1 cellular context compared by ENCODE assay signal in the genomic region with DNA sequence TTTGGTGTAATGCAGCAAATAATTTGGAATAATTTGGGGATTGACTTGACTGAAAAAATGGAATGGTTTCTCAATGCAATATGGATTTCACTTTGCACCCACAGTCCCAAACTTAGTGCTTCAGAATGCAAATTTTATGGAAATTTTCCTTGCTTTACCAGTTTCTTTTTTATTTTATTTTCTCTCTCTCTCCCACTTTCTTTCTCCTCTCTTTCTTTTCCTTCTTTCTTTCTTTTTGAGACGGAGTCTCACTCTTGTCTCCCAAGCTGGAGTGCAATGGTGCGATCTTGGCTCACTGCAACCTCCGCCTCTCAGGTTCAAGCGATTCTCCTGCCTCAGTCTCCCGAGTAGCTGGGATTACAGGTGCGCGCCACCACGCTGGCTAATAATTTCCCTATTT.
TF ChIP-seq lines count a peak whose summit lies in the region.

No MANE protein-coding gene starts in this region.

TF ChIP-seq in HepG2, 621 proteins besides CTCF, POLR2A, EP300 and RAD21 (continued from another document):
- TF ChIP-seq, protein P1, sequence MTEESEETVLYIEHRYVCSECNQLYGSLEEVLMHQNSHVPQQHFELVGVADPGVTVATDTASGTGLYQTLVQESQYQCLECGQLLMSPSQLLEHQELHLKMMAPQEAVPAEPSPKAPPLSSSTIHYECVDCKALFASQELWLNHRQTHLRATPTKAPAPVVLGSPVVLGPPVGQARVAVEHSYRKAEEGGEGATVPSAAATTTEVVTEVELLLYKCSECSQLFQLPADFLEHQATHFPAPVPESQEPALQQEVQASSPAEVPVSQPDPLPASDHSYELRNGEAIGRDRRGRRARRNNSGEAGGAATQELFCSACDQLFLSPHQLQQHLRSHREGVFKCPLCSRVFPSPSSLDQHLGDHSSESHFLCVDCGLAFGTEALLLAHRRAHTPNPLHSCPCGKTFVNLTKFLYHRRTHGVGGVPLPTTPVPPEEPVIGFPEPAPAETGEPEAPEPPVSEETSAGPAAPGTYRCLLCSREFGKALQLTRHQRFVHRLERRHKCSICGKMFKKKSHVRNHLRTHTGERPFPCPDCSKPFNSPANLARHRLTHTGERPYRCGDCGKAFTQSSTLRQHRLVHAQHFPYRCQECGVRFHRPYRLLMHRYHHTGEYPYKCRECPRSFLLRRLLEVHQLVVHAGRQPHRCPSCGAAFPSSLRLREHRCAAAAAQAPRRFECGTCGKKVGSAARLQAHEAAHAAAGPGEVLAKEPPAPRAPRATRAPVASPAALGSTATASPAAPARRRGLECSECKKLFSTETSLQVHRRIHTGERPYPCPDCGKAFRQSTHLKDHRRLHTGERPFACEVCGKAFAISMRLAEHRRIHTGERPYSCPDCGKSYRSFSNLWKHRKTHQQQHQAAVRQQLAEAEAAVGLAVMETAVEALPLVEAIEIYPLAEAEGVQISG (CRISPR knock-in tag; IDR thresholded peaks at IDR 0.05): no peak
- TF ChIP-seq, protein P2, sequence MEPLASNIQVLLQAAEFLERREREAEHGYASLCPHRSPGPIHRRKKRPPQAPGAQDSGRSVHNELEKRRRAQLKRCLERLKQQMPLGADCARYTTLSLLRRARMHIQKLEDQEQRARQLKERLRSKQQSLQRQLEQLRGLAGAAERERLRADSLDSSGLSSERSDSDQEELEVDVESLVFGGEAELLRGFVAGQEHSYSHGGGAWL (CRISPR knock-in tag; IDR thresholded peaks at IDR 0.05): no peak
- TF ChIP-seq SAP130 (CRISPR knock-in tag; IDR thresholded peaks at IDR 0.05; ENCODE audit: low read depth): no peak
- TF ChIP-seq CHCHD3 (CRISPR knock-in tag; IDR thresholded peaks at IDR 0.05): no peak
- no peak for TF ChIP-seq SRSF1 (optimal IDR thresholded peaks at IDR 0.05; ENCODE audit: low read depth, low read length)
- TF ChIP-seq MTA3 (CRISPR knock-in tag; IDR thresholded peaks at IDR 0.05): no peak
- TF ChIP-seq NR2C2 (CRISPR knock-in tag; IDR thresholded peaks at IDR 0.05; ENCODE audit: borderline replicate concordance): no peak
- TF ChIP-seq ZNF44 (CRISPR knock-in tag; IDR thresholded peaks at IDR 0.05): no peak
- no peak for TF ChIP-seq RFX1 (IDR thresholded peaks at IDR 0.05)
- TF ChIP-seq, protein P3, sequence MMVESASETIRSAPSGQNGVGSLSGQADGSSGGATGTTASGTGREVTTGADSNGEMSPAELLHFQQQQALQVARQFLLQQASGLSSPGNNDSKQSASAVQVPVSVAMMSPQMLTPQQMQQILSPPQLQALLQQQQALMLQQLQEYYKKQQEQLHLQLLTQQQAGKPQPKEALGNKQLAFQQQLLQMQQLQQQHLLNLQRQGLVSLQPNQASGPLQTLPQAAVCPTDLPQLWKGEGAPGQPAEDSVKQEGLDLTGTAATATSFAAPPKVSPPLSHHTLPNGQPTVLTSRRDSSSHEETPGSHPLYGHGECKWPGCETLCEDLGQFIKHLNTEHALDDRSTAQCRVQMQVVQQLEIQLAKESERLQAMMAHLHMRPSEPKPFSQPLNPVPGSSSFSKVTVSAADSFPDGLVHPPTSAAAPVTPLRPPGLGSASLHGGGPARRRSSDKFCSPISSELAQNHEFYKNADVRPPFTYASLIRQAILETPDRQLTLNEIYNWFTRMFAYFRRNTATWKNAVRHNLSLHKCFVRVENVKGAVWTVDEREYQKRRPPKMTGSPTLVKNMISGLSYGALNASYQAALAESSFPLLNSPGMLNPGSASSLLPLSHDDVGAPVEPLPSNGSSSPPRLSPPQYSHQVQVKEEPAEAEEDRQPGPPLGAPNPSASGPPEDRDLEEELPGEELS (CRISPR knock-in tag; IDR thresholded peaks at IDR 0.05): no peak
- TF ChIP-seq ZNF451 (CRISPR knock-in tag; IDR thresholded peaks at IDR 0.05): no peak
- no peak for TF ChIP-seq PLRG1 (conservative IDR thresholded peaks at IDR 0.05)
